16 cellular contexts compared by ENCODE assay signal in genomic region chr22:25373961-25374360, GRCh38.
"Had no signal": no experiment of that assay in that cellular context is flagged by ENCODE, and none has a peak within 500 bp of the region (broad histone marks: within the 10 kb centered on the region; RNA-seq: fewer than 3 reads in every experiment).

No MANE protein-coding gene starts in this region.

- H3K9me3 Mint-ChIP-seq: naive thymus-derived CD4-positive, alpha-beta T cell; nephron progenitor cell had no signal

- H3K27me3 ChIP-seq: hepatocyte, neutrophil had no signal

- H3K4me2 ChIP-seq: hepatocyte, smooth muscle cell had no signal

- H3K27me3 Mint-ChIP-seq: naive thymus-derived CD4-positive, alpha-beta T cell had no signal

- ATAC-seq: left cardiac atrium; naive thymus-derived CD4-positive, alpha-beta T cell had no signal

- H2AFZ ChIP-seq: hepatocyte had no signal

- H3K27ac ChIP-seq: coronary artery, hepatocyte, neutrophil had no signal

- H3K4me3 Mint-ChIP-seq: naive thymus-derived CD4-positive, alpha-beta T cell; nephron progenitor cell had no signal

- H3K79me2 ChIP-seq: hepatocyte had no signal

- FAIRE-seq: kidney had no signal

- DNase-seq: effector CD4-positive, alpha-beta T cell; foreskin melanocyte; head of caudate nucleus; kidney; left cardiac atrium; mammary epithelial cell; naive thymus-derived CD4-positive, alpha-beta T cell; nephron progenitor cell; posterior cingulate gyrus; stimulated activated CD4-positive, alpha-beta T cell treated with anti-CD3 and anti-CD28 coated beads, Interleukin-2, amount 100 ng/mL, for 48 hours; stimulated activated naive CD4-positive, alpha-beta T cell treated with Interleukin-2 at 50 U/mL for 16 hours; trophoblast cell had no signal

- H3K9me3 ChIP-seq: neutrophil had no signal

- H3K4me3 ChIP-seq: coronary artery, hepatocyte, smooth muscle cell had no signal
